ENCODE assay signal across 8 cellular contexts in genomic region chr7:4973728-4974198, GRCh38. TPM values are rescaled to one million over a fixed set of nuclear protein-coding genes. Genes with fewer than 3 reads are reported as not detected.
DNase-seq lines count a peak whose midpoint lies in the region; ATAC-seq and TF ChIP-seq lines count a peak whose summit lies in the region.

No MANE protein-coding gene starts in this region.

- peak overlapping the region; percentile 94 for H3K27ac Mint-ChIP-seq in activated CD4-positive, alpha-beta T cell treated with anti-CD3 and anti-CD28 coated beads, Interleukin-2, amount 10 ng/mL, durations not matched to agents 24 days and 14 days

- peak overlapping the region; percentile 66 to 97 (median 88); a peak in 19 of 22 replicates for H3K4me2 ChIP-seq in BLaER1 treated with 17β-estradiol and CSF1 and Interleukin-3, amounts not matched to agents 10 nM and 100 nM

- H3K9me3 Mint-ChIP-seq in activated CD4-positive, alpha-beta T cell treated with anti-CD3 and anti-CD28 coated beads, Interleukin-2, amount 10 ng/mL, durations not matched to agents 24 days and 14 days, result no peaks in the 10 kb centered on the region

- H3K9ac ChIP-seq in BLaER1 treated with 17β-estradiol and CSF1 and Interleukin-3, amounts not matched to agents 10 nM and 100 nM, result peak overlapping the region; percentile 81 to 91 (median 86)

- peaks cover 30% of the 10 kb centered on the region for H3K36me3 Mint-ChIP-seq in activated CD4-positive, alpha-beta T cell treated with anti-CD3 and anti-CD28 coated beads, Interleukin-2, amount 10 ng/mL, durations not matched to agents 24 days and 14 days (ENCODE audit: low read depth)

- peak; percentile 97 for ATAC-seq in HG03432 (IDR thresholded peaks at IDR 0.05; ENCODE audit: unreplicated experiment)

- peaks cover 12% of the 10 kb centered on the region for H3K4me1 Mint-ChIP-seq in activated CD4-positive, alpha-beta T cell treated with anti-CD3 and anti-CD28 coated beads, Interleukin-2, amount 10 ng/mL, durations not matched to agents 24 days and 14 days

- H3K4me3 ChIP-seq in BLaER1 treated with 17β-estradiol and CSF1 and Interleukin-3, amounts not matched to agents 10 nM and 100 nM, result peak overlapping the region; percentile 69 to 93 (median 86)
- peak overlapping the region; percentile 90 for H3K4me3 ChIP-seq in coronary artery

- TF ChIP-seq CTCF in coronary artery (IDR thresholded peaks at IDR 0.05), result peak; percentile 84

- peak; percentile 73 for DNase-seq in NCI-H510A (lab: John Stamatoyannopoulos, UW)
- DNase-seq in activated CD4-positive, alpha-beta T cell treated with anti-CD3 and anti-CD28 coated beads, Interleukin-2, amount 10 ng/mL, durations not matched to agents 24 days and 14 days, result peak; percentile 99
- peak; percentile 93 for DNase-seq in coronary artery (ENCODE audit: low spot score)
- DNase-seq in left kidney (ENCODE audit: low read depth, low spot score), result peak; percentile 98
- peak; percentile 94 for DNase-seq in stimulated activated CD4-positive, alpha-beta T cell treated with anti-CD3 and anti-CD28 coated beads, Interleukin-1b, Interleukin-23, amount 100 ng/mL, for 48 hours

- H3K4me1 ChIP-seq in BLaER1 treated with 17β-estradiol and CSF1 and Interleukin-3, amounts not matched to agents 10 nM and 100 nM, result peaks cover 11 to 21% (median 12%) of the 10 kb centered on the region in 10 experiments

- H3K27ac ChIP-seq in BLaER1 treated with 17β-estradiol and CSF1 and Interleukin-3, amounts not matched to agents 10 nM and 100 nM, result peak overlapping the region; percentile 67 to 85 (median 81)
- peak overlapping the region; percentile 93 to 96 for H3K27ac ChIP-seq in coronary artery

- H3K27me3 ChIP-seq in BLaER1 treated with 17β-estradiol and CSF1 and Interleukin-3, amounts not matched to agents 10 nM and 100 nM, result no peaks in the 10 kb centered on the region

- no peaks in the 10 kb centered on the region for H3K27me3 Mint-ChIP-seq in activated CD4-positive, alpha-beta T cell treated with anti-CD3 and anti-CD28 coated beads, Interleukin-2, amount 10 ng/mL, durations not matched to agents 24 days and 14 days

- H4K20me1 ChIP-seq in BLaER1 treated with 17β-estradiol and CSF1 and Interleukin-3, amounts not matched to agents 10 nM and 100 nM, result peaks cover 8 to 44% (median 21%) of the 10 kb centered on the region in 11 experiments; a peak in 18 of 22 replicates

- H3K9me3 ChIP-seq in BLaER1 treated with 17β-estradiol and CSF1 and Interleukin-3, amounts not matched to agents 10 nM and 100 nM (replicated peaks in 1 of 11), result peaks cover 0 to 7% (median 2%) of the 10 kb centered on the region in 11 experiments; a peak in 3 of 22 replicates

- H3K36me3 ChIP-seq in BLaER1 treated with 17β-estradiol and CSF1 and Interleukin-3, amounts not matched to agents 10 nM and 100 nM, result peaks cover 24 to 28% (median 27%) of the 10 kb centered on the region in 11 experiments

- intact Hi-C loops in activated CD4-positive, alpha-beta T cell treated with anti-CD3 and anti-CD28 coated beads, Interleukin-2, amount 10 ng/mL, durations not matched to agents 24 days and 14 days (cut with micrococcal nuclease), result loop anchor here (1.0 to 10.0 kb wide), 4 partner anchors 72 to 761 kb away; partner anchors contain the start of genes AP5Z1 and RBAK

- peak; percentile 77 for TF ChIP-seq POLR2A in GM19193 (IDR thresholded peaks at IDR 0.05; ENCODE audit: extremely low read depth, insufficient read depth, insufficient read length)

- H3K4me3 Mint-ChIP-seq in activated CD4-positive, alpha-beta T cell treated with anti-CD3 and anti-CD28 coated beads, Interleukin-2, amount 10 ng/mL, durations not matched to agents 24 days and 14 days, result peak overlapping the region; percentile 96

RNA-seq across cellular contexts. Expression of gene MMD2, which starts 14.8 kb away (rescaled TPM):
- total RNA-seq in activated CD4-positive, alpha-beta T cell treated with anti-CD3 and anti-CD28 coated beads, Interleukin-2, amount 10 ng/mL, durations not matched to agents 24 days and 14 days, result not detected in 2 replicates

Comparison
In these comparisons a context has a peak if more than half of its experiments do, and no peak if none do; other contexts are left out.
1. Peak in every context shown above with its lines: DNase-seq, ATAC-seq, H3K4me3 ChIP-seq and H3K27ac ChIP-seq.